In the genomic region with DNA sequence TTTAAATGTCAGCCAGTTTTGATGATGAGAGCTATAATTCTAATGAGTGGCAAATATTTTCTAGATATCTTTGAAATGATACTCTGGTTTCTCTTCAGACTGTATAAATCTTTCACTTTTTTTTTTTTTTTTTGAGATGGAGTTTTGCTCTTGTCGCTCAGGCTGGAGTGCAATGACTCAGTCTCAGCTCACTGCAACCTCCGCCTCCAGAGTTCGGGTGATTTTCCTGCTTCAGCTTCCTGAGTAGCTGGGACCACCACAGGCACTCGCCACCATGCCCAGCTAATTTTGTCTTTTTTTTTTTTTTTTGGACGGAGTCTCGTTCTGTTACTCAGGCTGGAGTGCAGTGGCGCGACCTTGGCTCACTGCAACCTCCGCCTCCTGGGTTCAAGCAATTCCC, we compare ENCODE assay signal across 11 cellular contexts.
DNase-seq lines count a peak whose midpoint lies in the region; ATAC-seq and TF ChIP-seq lines count a peak whose summit lies in the region.
"Had no signal": no experiment of that assay in that cellular context is flagged by ENCODE, and none has a peak within 500 bp of the region (broad histone marks: within the 10 kb centered on the region; RNA-seq: fewer than 3 reads in every experiment).

No MANE protein-coding gene starts in this region.

- H2BK5ac ChIP-seq in IMR-90 (ENCODE audit: low read depth, low read length, poor library complexity, severe bottlenecking), result peak overlapping the region; percentile 55

- no peaks in the 10 kb centered on the region for H3K27me3 ChIP-seq in IMR-90 (ENCODE audit: control insufficient read depth, insufficient read depth, low read length)
- no peaks in the 10 kb centered on the region for H3K27me3 ChIP-seq in brain microvascular endothelial cell (replicated peaks)
- H3K27me3 ChIP-seq in skeletal muscle tissue (ENCODE audit: control insufficient read depth in 3 of 3, insufficient read depth in 3 of 3, low read length in 3 of 3), result no peaks in the 10 kb centered on the region

- dilution Hi-C loops in IMR-90 (cut with HindIII; ENCODE audit: low sequenced_read_pairs, unreplicated experiment), result no loop called here

- peak; percentile 66 for ATAC-seq in IMR-90 (ENCODE audit: low read depth)

- no peak overlapping the region for H2BK20ac ChIP-seq in IMR-90 (ENCODE audit: low read depth, low read length)

- H4K8ac ChIP-seq in IMR-90 (ENCODE audit: low read depth in 2 of 2, low read length in 2 of 2), result no peak overlapping the region; a peak in 1 of 4 replicates

- H3K9ac ChIP-seq in IMR-90 (ENCODE audit: low read depth, low read length) (no peak overlapping the region), skeletal muscle tissue (ENCODE audit: low read depth in 1 of 3, low read length in 3 of 3) (no peak overlapping the region)

- CTCF ChIA-PET in IMR-90 (lab: Yijun Ruan, JAX), result interaction anchor here (0.7 kb wide), 2 partner anchors 13 to 55 kb away, joined by 3 to 4 read pairs; no protein-coding TSS in a partner anchor

- BruUV-seq in IMR-90 (replicated peaks; lab: Mats Ljungman, UMichigan), result no TSS peak

- H4K91ac ChIP-seq in IMR-90 (ENCODE audit: insufficient read depth, low read depth, low read length), result no peak overlapping the region

- intact Hi-C loops in IMR-90 (cut with micrococcal nuclease), result no loop called here

- peaks cover 82% of the 10 kb centered on the region for H4K20me1 ChIP-seq in IMR-90 (ENCODE audit: insufficient read depth, low read length)

- peaks cover 12% of the 10 kb centered on the region for H3K36me3 ChIP-seq in IMR-90 (ENCODE audit: control insufficient read depth, insufficient read depth, low read length)
- no peaks in the 10 kb centered on the region for H3K36me3 ChIP-seq in brain microvascular endothelial cell (replicated peaks)
- H3K36me3 ChIP-seq in skeletal muscle tissue (ENCODE audit: control insufficient read depth in 3 of 3, insufficient read depth in 3 of 3, low read length in 3 of 3), result peaks cover 0 to 4% (median 0%) of the 10 kb centered on the region in 3 donors

- H3K4me3 ChIP-seq in IMR-90 (ENCODE audit: insufficient read depth, low read depth, low read length) (no peak overlapping the region), brain microvascular endothelial cell (ENCODE audit: low read depth, low read length) (peak overlapping the region; percentile 12), skeletal muscle tissue (ENCODE audit: low read length in 3 of 3) (no peak overlapping the region)

- H2BK120ac ChIP-seq in IMR-90 (ENCODE audit: low read depth, low read length), result no peak overlapping the region

- TF ChIP-seq POLR2A in IMR-90 (IDR thresholded peaks at IDR 0.05; ENCODE audit: low read depth, low read length), result no peak

- no peak overlapping the region for H3K4ac ChIP-seq in IMR-90 (ENCODE audit: low read depth, low read length)

- no peak overlapping the region for H3K23ac ChIP-seq in IMR-90 (ENCODE audit: low read depth, low read length)

- H2AK9ac ChIP-seq in IMR-90 (replicated peaks; ENCODE audit: low read depth, low read length, poor library complexity), result no peak overlapping the region

- no peak overlapping the region for H2AK5ac ChIP-seq in IMR-90 (ENCODE audit: low read depth, low read length)

- H2AFZ ChIP-seq in IMR-90 (replicated peaks; ENCODE audit: low read length, poor library complexity), result no peak overlapping the region

- no peak overlapping the region for H2BK15ac ChIP-seq in IMR-90 (ENCODE audit: low read depth, low read length)

- H3K4me2 ChIP-seq in IMR-90 (ENCODE audit: low read depth, low read length), result peak overlapping the region; percentile 66; the same call in 1 of the 2 replicates

- H3K18ac ChIP-seq in IMR-90 (ENCODE audit: low read depth, low read length), result no peak overlapping the region

- peaks cover 23% of the 10 kb centered on the region for H3K4me1 ChIP-seq in IMR-90 (ENCODE audit: control insufficient read depth, insufficient read depth, low read length)
- H3K4me1 ChIP-seq in skeletal muscle tissue (ENCODE audit: control insufficient read depth in 3 of 3, insufficient read depth in 3 of 3, low read length in 3 of 3), result peaks cover 46 to 63% (median 62%) of the 10 kb centered on the region in 3 donors

- TF ChIP-seq RAD21 in IMR-90 (IDR thresholded peaks at IDR 0.05; ENCODE audit: low read length), result no peak

- H3K56ac ChIP-seq in IMR-90 (ENCODE audit: extremely low read depth, insufficient read depth, low read length), result no peak overlapping the region

- in situ Hi-C loops in IMR-90 (cut with MboI; ENCODE audit: low sequenced_read_pairs) (no loop called here), brain microvascular endothelial cell (cut with HindIII; ENCODE audit: low pct_ligation_motif_present, low sequenced_read_pairs) (no loop called here)

- H3K27ac ChIP-seq in IMR-90 (ENCODE audit: insufficient read depth, low read length) (peak overlapping the region; percentile 67), brain microvascular endothelial cell (peak overlapping the region; percentile 67), skeletal muscle tissue (ENCODE audit: low read depth, low read length) (peak overlapping the region; percentile 43)

- H3K9me3 ChIP-seq in IMR-90 (ENCODE audit: control insufficient read depth, insufficient read depth, low read length), result no peaks in the 10 kb centered on the region
- no peaks in the 10 kb centered on the region for H3K9me3 ChIP-seq in skeletal muscle tissue (ENCODE audit: control insufficient read depth in 3 of 3, low read length in 3 of 3)

- TF ChIP-seq CTCF in IMR-90 (conservative IDR thresholded peaks at IDR 0.05; ENCODE audit: low read depth, low read length) (no peak), brain microvascular endothelial cell (IDR thresholded peaks at IDR 0.05; ENCODE audit: low read depth, low read length, missing control alignments) (no peak)

- POLR2A ChIA-PET in IMR-90 (lab: Charles Lee; ENCODE audit: unreplicated experiment), result interaction anchor here (0.7 kb wide), 1 partner anchor 601 kb away, joined by 7 read pairs; no protein-coding TSS in a partner anchor

- H3K79me1 ChIP-seq in IMR-90 (ENCODE audit: low read depth in 1 of 2, low read length in 2 of 2), result peaks cover 36 to 87% of the 10 kb centered on the region in 2 experiments

- no peak overlapping the region for H3K14ac ChIP-seq in IMR-90 (replicated peaks; ENCODE audit: low read depth, low read length)

- H4K5ac ChIP-seq in IMR-90 (ENCODE audit: low read depth, low read length), result no peak overlapping the region

- WGBS in IMR-90 (ENCODE audit: extremely low coverage in 2 of 2, insufficient read length in 1 of 2), 2 experiments, result no CpG with 5 or more reads among the region's 9 CpGs

- DNase-seq in IMR-90 (peak; percentile 90), brain microvascular endothelial cell (peak; percentile 87), iris pigment epithelial cell (ENCODE audit: low read depth) (peak; percentile 85), AG20443 (ENCODE audit: low spot score) (no peak)
- no peak for DNase-seq in activated CD4-positive, alpha-beta T cell treated with anti-CD3 and anti-CD28 coated beads, Interleukin-2, amount 50 U/mL, for 48 hours
- no peak for DNase-seq in stimulated activated CD4-positive, alpha-beta T cell treated with anti-CD3 and anti-CD28 coated beads, Interleukin-4, amount 100 ng/mL, for 4 hours
- no peak for DNase-seq in stimulated activated CD4-positive, alpha-beta T cell treated with anti-CD3 and anti-CD28 coated beads, Interleukin-2, amount 100 ng/mL, for 24 hours
- DNase-seq: activated CD4-positive, alpha-beta memory T cell treated with anti-CD3 and anti-CD28 coated beads, Interleukin-2, amount 10 ng/mL, durations not matched to agents 7 days and 5 days; CD4-positive, alpha-beta T cell; NCI-H2171 treated with DMSO at 0.1 percent for 48 hours had no signal

- H3K9me1 ChIP-seq in IMR-90 (ENCODE audit: insufficient read depth, low read length), result peaks cover 46% of the 10 kb centered on the region

TF ChIP-seq in IMR-90, 13 proteins besides CTCF, POLR2A, EP300 and RAD21:
- TF ChIP-seq RFX5 (IDR thresholded peaks at IDR 0.05; ENCODE audit: low read depth, low read length) (no peak), BHLHE40 (IDR thresholded peaks at IDR 0.05; ENCODE audit: low read depth, low read length) (no peak), FOS (IDR thresholded peaks at IDR 0.05; ENCODE audit: low read depth, low read length) (no peak), NFE2L2 (IDR thresholded peaks at IDR 0.05; ENCODE audit: low read depth, low read length) (no peak), MAZ (IDR thresholded peaks at IDR 0.05; ENCODE audit: borderline replicate concordance, low read depth, low read length) (no peak), CEBPB (IDR thresholded peaks at IDR 0.05; ENCODE audit: low read depth, low read length) (no peak), CHD1 (IDR thresholded peaks at IDR 0.05; ENCODE audit: low read depth, low read length) (no peak)
- TF ChIP-seq, protein P1, sequence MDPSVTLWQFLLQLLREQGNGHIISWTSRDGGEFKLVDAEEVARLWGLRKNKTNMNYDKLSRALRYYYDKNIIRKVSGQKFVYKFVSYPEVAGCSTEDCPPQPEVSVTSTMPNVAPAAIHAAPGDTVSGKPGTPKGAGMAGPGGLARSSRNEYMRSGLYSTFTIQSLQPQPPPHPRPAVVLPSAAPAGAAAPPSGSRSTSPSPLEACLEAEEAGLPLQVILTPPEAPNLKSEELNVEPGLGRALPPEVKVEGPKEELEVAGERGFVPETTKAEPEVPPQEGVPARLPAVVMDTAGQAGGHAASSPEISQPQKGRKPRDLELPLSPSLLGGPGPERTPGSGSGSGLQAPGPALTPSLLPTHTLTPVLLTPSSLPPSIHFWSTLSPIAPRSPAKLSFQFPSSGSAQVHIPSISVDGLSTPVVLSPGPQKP (IDR thresholded peaks at IDR 0.05; ENCODE audit: borderline replicate concordance, low read depth, low read length), result no peak

Comparison
In these comparisons a context has a peak if more than half of its experiments do, and no peak if none do; other contexts are left out.
1. DNase-seq: peak in IMR-90 (single experiment), brain microvascular endothelial cell (single experiment) and iris pigment epithelial cell (single experiment); none in activated CD4-positive, alpha-beta T cell treated with anti-CD3 and anti-CD28 coated beads, Interleukin-2, amount 50 U/mL, for 48 hours (0 of 2), AG20443 (single experiment), stimulated activated CD4-positive, alpha-beta T cell treated with anti-CD3 and anti-CD28 coated beads, Interleukin-4, amount 100 ng/mL, for 4 hours (0 of 2) and stimulated activated CD4-positive, alpha-beta T cell treated with anti-CD3 and anti-CD28 coated beads, Interleukin-2, amount 100 ng/mL, for 24 hours (0 of 2).
2. Peak in every context shown above with its lines, with median percentiles within 50 percentile points of each other: H3K27ac ChIP-seq.